Comparison of ENCODE assay signal across 8 cellular contexts in the genomic region with DNA sequence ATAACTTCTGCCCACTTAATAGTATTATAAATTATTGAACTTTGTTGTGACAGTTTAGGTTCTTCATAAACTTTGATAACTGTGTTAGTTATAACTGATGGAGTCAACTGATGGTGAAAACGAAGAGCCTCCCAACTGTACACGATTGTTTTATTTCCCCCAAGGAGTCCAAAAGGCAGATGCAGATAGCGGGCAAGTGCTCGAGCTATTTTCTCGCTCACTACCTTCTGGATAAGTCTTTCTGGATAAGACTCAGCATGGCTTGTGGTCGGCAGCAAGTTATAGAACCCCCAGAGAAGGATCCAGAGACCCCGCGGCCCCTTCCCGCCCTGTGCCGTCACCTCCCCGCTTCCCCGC. TPM values are rescaled to one million over a fixed set of nuclear protein-coding genes. Genes with fewer than 3 reads are reported as not detected.
DNase-seq lines count a peak whose midpoint lies in the region; ATAC-seq and TF ChIP-seq lines count a peak whose summit lies in the region.

No MANE protein-coding gene starts in this region.

- no peak for DNase-seq in activated naive CD4-positive, alpha-beta T cell treated with anti-CD3 and anti-CD28 coated beads for 36 hours
- no peak for DNase-seq in activated naive CD4-positive, alpha-beta T cell treated with anti-CD3 and anti-CD28 coated beads, Interleukin-2, amount 50 U/mL, for 16 hours
- DNase-seq in mesendoderm (no peak), kidney tubule cell (ENCODE audit: low spot score) (no peak)

- peaks cover 29% of the 10 kb centered on the region for H3K4me1 Mint-ChIP-seq in activated naive CD4-positive, alpha-beta T cell treated with anti-CD3 and anti-CD28 coated beads for 36 hours (ENCODE audit: low read depth)
- peaks cover 33% of the 10 kb centered on the region for H3K4me1 Mint-ChIP-seq in brain

- no peak overlapping the region for H2BK15ac ChIP-seq in mesendoderm (replicated peaks; ENCODE audit: low read depth)

- no peaks in the 10 kb centered on the region for H3K79me1 ChIP-seq in mesendoderm (ENCODE audit: low read length)

- peak overlapping the region; percentile 54 for H2BK5ac ChIP-seq in mesendoderm (ENCODE audit: low read length)

- H3K4ac ChIP-seq in mesendoderm (ENCODE audit: low read depth, low read length) = no peak overlapping the region

- peak overlapping the region; percentile 97 for H3K27ac Mint-ChIP-seq in activated naive CD4-positive, alpha-beta T cell treated with anti-CD3 and anti-CD28 coated beads for 36 hours
- peak overlapping the region; percentile 90 to 98 (median 95) for H3K27ac Mint-ChIP-seq in brain

- CTCF ChIA-PET in activated naive CD4-positive, alpha-beta T cell treated with anti-CD3 and anti-CD28 coated beads for 36 hours (lab: Charles Lee) = interaction anchor here (1.5 kb wide), 1 partner anchor 69 kb away, joined by 4 read pairs; no protein-coding TSS in a partner anchor

- H3K9me3 Mint-ChIP-seq in activated naive CD4-positive, alpha-beta T cell treated with anti-CD3 and anti-CD28 coated beads for 36 hours = no peaks in the 10 kb centered on the region
- H3K9me3 Mint-ChIP-seq in brain = peaks cover 2 to 8% (median 3%) of the 10 kb centered on the region in 5 experiments

- H2AK5ac ChIP-seq in mesendoderm (ENCODE audit: low read length) = no peak overlapping the region

- H3K36me3 ChIP-seq in HUES6 (ENCODE audit: control insufficient read depth, insufficient read depth, low read length) (peaks cover 11% of the 10 kb centered on the region), mesendoderm (ENCODE audit: control insufficient read depth, insufficient read depth, low read length) (no peaks in the 10 kb centered on the region)

- H3K4me3 ChIP-seq in HUES6 (ENCODE audit: low read depth, low read length) = peak overlapping the region; percentile 76
- H3K4me3 ChIP-seq in mesendoderm (ENCODE audit: low read length) = peak overlapping the region; percentile 58

- TF ChIP-seq CTCF in brain (conservative IDR thresholded peaks at IDR 0.05) = no peak

- intact Hi-C loops in activated naive CD4-positive, alpha-beta T cell treated with anti-CD3 and anti-CD28 coated beads for 36 hours (cut with micrococcal nuclease) = loop anchor here (1.0 to 5.0 kb wide), 5 partner anchors 33 to 865 kb away; a partner anchor contains a TSS

- no peak overlapping the region for H2BK120ac ChIP-seq in mesendoderm (ENCODE audit: low read depth, low read length)

- peak overlapping the region; percentile 78 for H3K18ac ChIP-seq in mesendoderm (ENCODE audit: low read length)

- H3K23ac ChIP-seq in mesendoderm (ENCODE audit: low read length) = no peak overlapping the region

- H3K4me2 ChIP-seq in mesendoderm (ENCODE audit: low read length) = peak overlapping the region; percentile 40

- H3K27ac ChIP-seq in HUES6 (ENCODE audit: low read depth, low read length) (peak overlapping the region; percentile 92), mesendoderm (ENCODE audit: low read depth, low read length) (peak overlapping the region; percentile 81)

- H3K79me2 ChIP-seq in mesendoderm (ENCODE audit: control insufficient read depth, insufficient read depth, low read length) = no peaks in the 10 kb centered on the region

- H3K4me3 Mint-ChIP-seq in activated naive CD4-positive, alpha-beta T cell treated with anti-CD3 and anti-CD28 coated beads for 36 hours = peak overlapping the region; percentile 91
- peak overlapping the region; percentile 78 to 95 (median 92) for H3K4me3 Mint-ChIP-seq in brain

- H3K27me3 ChIP-seq in HUES6 (ENCODE audit: control insufficient read depth, insufficient read depth, low read length) (no peaks in the 10 kb centered on the region), mesendoderm (ENCODE audit: insufficient read depth, low read length, poor library complexity) (no peaks in the 10 kb centered on the region)

- H3K27me3 Mint-ChIP-seq in activated naive CD4-positive, alpha-beta T cell treated with anti-CD3 and anti-CD28 coated beads for 36 hours (ENCODE audit: low read depth) = no peaks in the 10 kb centered on the region
- H3K27me3 Mint-ChIP-seq in brain = peaks cover 8% of the 10 kb centered on the region

- peaks cover 13% of the 10 kb centered on the region for H3K36me3 Mint-ChIP-seq in activated naive CD4-positive, alpha-beta T cell treated with anti-CD3 and anti-CD28 coated beads for 36 hours (ENCODE audit: low read depth)
- H3K36me3 Mint-ChIP-seq in brain = peaks cover 8% of the 10 kb centered on the region

- ATAC-seq in GM19324 (IDR thresholded peaks at IDR 0.05; ENCODE audit: low FRiP score, unreplicated experiment) (no peak), GM19463 (IDR thresholded peaks at IDR 0.05; ENCODE audit: unreplicated experiment) (no peak)

- H3K4me1 ChIP-seq in HUES6 (ENCODE audit: control insufficient read depth, insufficient read depth, low read length) (peaks cover 12% of the 10 kb centered on the region), mesendoderm (ENCODE audit: control insufficient read depth, low read depth, low read length) (peaks cover 3% of the 10 kb centered on the region)

- no CpG with 5 or more reads among the region's 12 CpGs for WGBS in mesendoderm (ENCODE audit: extremely low coverage, insufficient coverage, low lambda C conversion rate)

- H3K9ac ChIP-seq in HUES6 (ENCODE audit: low read length) (peak overlapping the region; percentile 84), mesendoderm (ENCODE audit: low read length) (peak overlapping the region; percentile 85)

- H3K56ac ChIP-seq in mesendoderm (ENCODE audit: low read length) = peak overlapping the region; percentile 90

- no peak overlapping the region for H4K5ac ChIP-seq in mesendoderm (ENCODE audit: low read length)

- no peak overlapping the region for H4K8ac ChIP-seq in mesendoderm (ENCODE audit: low read depth, low read length)

- H3K9me3 ChIP-seq in HUES6 (ENCODE audit: control insufficient read depth, insufficient read depth, low read depth, low read length) = no peaks in the 10 kb centered on the region

RNA-seq across cellular contexts. Expression of a gene that starts 0.5 kb away (rescaled TPM):
- total RNA-seq in activated naive CD4-positive, alpha-beta T cell treated with anti-CD3 and anti-CD28 coated beads for 36 hours = 10 to 100 TPM; 30.5 to 36.4 TPM
- polyA plus RNA-seq in brain (ENCODE audit: insufficient read depth, low read depth, low replicate concordance) = 7.1 TPM
- 16.9 TPM for polyA plus RNA-seq in mesendoderm (2013, experiment 1 of 2)
- polyA plus RNA-seq in mesendoderm (2013, experiment 2 of 2) = 16.8 TPM
